In genomic region chr11:608751-609354, GRCh38 we compare ENCODE assay signal across 2 cellular contexts.
TF ChIP-seq lines count a peak whose summit lies in the region.

No MANE protein-coding gene starts in this region.

TF ChIP-seq in liver, 16 proteins besides CTCF, POLR2A, EP300 and RAD21:
- TF ChIP-seq HNF4G (IDR thresholded peaks at IDR 0.05) (no peak), NR2F2 (IDR thresholded peaks at IDR 0.05) (peak; percentile 18)

TF ChIP-seq in SK-N-SH treated with all-trans-retinoic acid at 6 μM for 48 hours, 23 proteins besides CTCF, POLR2A, EP300 and RAD21:
- no peak for TF ChIP-seq ZFP30 (CRISPR knock-in tag; IDR thresholded peaks at IDR 0.05)
- TF ChIP-seq SNAI2 (CRISPR knock-in tag; IDR thresholded peaks at IDR 0.05): no peak
- TF ChIP-seq ZFP3 (CRISPR knock-in tag; IDR thresholded peaks at IDR 0.05): no peak
- no peak for TF ChIP-seq PPARA (CRISPR knock-in tag; IDR thresholded peaks at IDR 0.05; ENCODE audit: borderline replicate concordance)
- TF ChIP-seq CREB5 (CRISPR knock-in tag; IDR thresholded peaks at IDR 0.05; ENCODE audit: low read depth): no peak
- no peak for TF ChIP-seq ZC3H10 (CRISPR knock-in tag; IDR thresholded peaks at IDR 0.05)
- no peak for TF ChIP-seq OSR1 (CRISPR knock-in tag; IDR thresholded peaks at IDR 0.05)
- TF ChIP-seq TCF4 (CRISPR knock-in tag; IDR thresholded peaks at IDR 0.05; ENCODE audit: borderline replicate concordance): no peak
- TF ChIP-seq, protein P1, sequence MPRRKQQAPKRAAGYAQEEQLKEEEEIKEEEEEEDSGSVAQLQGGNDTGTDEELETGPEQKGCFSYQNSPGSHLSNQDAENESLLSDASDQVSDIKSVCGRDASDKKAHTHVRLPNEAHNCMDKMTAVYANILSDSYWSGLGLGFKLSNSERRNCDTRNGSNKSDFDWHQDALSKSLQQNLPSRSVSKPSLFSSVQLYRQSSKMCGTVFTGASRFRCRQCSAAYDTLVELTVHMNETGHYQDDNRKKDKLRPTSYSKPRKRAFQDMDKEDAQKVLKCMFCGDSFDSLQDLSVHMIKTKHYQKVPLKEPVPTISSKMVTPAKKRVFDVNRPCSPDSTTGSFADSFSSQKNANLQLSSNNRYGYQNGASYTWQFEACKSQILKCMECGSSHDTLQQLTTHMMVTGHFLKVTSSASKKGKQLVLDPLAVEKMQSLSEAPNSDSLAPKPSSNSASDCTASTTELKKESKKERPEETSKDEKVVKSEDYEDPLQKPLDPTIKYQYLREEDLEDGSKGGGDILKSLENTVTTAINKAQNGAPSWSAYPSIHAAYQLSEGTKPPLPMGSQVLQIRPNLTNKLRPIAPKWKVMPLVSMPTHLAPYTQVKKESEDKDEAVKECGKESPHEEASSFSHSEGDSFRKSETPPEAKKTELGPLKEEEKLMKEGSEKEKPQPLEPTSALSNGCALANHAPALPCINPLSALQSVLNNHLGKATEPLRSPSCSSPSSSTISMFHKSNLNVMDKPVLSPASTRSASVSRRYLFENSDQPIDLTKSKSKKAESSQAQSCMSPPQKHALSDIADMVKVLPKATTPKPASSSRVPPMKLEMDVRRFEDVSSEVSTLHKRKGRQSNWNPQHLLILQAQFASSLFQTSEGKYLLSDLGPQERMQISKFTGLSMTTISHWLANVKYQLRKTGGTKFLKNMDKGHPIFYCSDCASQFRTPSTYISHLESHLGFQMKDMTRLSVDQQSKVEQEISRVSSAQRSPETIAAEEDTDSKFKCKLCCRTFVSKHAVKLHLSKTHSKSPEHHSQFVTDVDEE (CRISPR knock-in tag; IDR thresholded peaks at IDR 0.05): no peak
- TF ChIP-seq PATZ1 (CRISPR knock-in tag; IDR thresholded peaks at IDR 0.05; ENCODE audit: borderline replicate concordance): no peak
- TF ChIP-seq, protein P2, sequence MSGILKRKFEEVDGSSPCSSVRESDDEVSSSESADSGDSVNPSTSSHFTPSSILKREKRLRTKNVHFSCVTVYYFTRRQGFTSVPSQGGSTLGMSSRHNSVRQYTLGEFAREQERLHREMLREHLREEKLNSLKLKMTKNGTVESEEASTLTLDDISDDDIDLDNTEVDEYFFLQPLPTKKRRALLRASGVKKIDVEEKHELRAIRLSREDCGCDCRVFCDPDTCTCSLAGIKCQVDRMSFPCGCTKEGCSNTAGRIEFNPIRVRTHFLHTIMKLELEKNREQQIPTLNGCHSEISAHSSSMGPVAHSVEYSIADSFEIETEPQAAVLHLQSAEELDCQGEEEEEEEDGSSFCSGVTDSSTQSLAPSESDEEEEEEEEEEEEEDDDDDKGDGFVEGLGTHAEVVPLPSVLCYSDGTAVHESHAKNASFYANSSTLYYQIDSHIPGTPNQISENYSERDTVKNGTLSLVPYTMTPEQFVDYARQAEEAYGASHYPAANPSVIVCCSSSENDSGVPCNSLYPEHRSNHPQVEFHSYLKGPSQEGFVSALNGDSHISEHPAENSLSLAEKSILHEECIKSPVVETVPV (CRISPR knock-in tag; IDR thresholded peaks at IDR 0.05): no peak
- no peak for TF ChIP-seq ZNF565 (CRISPR knock-in tag; conservative IDR thresholded peaks at IDR 0.05; ENCODE audit: low read depth)
- no peak for TF ChIP-seq GLIS3 (CRISPR knock-in tag; IDR thresholded peaks at IDR 0.05)
- TF ChIP-seq ZNF8 (CRISPR knock-in tag; IDR thresholded peaks at IDR 0.05): no peak
- no peak for TF ChIP-seq ISL1 (CRISPR knock-in tag; IDR thresholded peaks at IDR 0.05)
- TF ChIP-seq, protein P3, sequence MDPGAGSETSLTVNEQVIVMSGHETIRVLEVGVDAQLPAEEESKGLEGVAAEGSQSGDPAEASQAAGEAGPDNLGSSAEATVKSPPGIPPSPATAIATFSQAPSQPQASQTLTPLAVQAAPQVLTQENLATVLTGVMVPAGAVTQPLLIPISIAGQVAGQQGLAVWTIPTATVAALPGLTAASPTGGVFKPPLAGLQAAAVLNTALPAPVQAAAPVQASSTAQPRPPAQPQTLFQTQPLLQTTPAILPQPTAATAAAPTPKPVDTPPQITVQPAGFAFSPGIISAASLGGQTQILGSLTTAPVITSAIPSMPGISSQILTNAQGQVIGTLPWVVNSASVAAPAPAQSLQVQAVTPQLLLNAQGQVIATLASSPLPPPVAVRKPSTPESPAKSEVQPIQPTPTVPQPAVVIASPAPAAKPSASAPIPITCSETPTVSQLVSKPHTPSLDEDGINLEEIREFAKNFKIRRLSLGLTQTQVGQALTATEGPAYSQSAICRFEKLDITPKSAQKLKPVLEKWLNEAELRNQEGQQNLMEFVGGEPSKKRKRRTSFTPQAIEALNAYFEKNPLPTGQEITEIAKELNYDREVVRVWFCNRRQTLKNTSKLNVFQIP (CRISPR knock-in tag; IDR thresholded peaks at IDR 0.05; ENCODE audit: borderline replicate concordance, low read depth): no peak
- TF ChIP-seq BACH2 (CRISPR knock-in tag; IDR thresholded peaks at IDR 0.05; ENCODE audit: borderline replicate concordance): no peak
- TF ChIP-seq CSDC2 (CRISPR knock-in tag; IDR thresholded peaks at IDR 0.05): no peak
- TF ChIP-seq TOX (CRISPR knock-in tag; IDR thresholded peaks at IDR 0.05; ENCODE audit: borderline replicate concordance): no peak
